27 cellular contexts compared by ENCODE assay signal in the genomic region with DNA sequence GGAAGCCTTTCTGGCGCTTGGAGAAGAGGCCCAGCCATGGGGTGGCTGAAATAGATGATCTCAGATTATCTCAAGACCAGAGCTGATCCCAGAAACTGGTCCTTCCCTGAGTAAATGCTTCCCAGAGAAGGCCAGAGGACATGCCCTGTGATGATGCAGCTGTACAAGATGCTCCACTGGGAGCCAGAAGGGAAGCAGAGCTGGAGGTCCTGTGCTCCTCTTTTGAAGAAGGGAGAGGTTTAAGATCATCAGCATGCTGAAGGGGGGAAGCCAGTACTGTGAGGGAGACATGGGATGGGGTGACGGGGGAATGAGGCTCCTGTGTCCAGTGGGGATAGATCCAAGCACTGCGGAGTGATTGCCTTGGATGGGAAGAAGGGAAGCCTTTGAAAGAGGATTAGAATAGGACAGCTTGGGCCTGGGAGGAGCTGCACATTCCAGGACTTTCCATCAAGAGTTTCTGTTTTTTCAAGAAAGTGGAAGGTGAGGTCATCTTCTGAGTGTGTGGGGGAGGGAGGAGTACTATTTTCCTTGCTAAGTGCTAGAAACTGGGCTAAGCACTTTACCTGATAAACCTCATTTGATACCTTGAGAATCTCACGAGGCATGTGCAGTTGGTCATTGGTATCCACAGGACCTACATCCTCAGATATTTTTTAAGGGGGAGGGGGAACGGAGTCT. TPM values are rescaled to one million over a fixed set of nuclear protein-coding genes. Genes with fewer than 3 reads are reported as not detected.
A peak's percentile ranks its signal among the peaks of the same experiment; 100 is the strongest.
DNase-seq lines count a peak whose midpoint lies in the region; TF ChIP-seq lines count a peak whose summit lies in the region.
"Had no signal": no experiment of that assay in that cellular context is flagged by ENCODE, and none has a peak within 500 bp of the region (broad histone marks: within the 10 kb centered on the region; RNA-seq: fewer than 3 reads in every experiment).

No MANE protein-coding gene starts in this region.

- no peaks in the 10 kb centered on the region for H3K79me2 ChIP-seq in mammary epithelial cell (ENCODE audit: insufficient read depth, low read length)

- no peaks in the 10 kb centered on the region for H3K27me3 ChIP-seq in right atrium auricular region
- H3K27me3 ChIP-seq in mammary epithelial cell (ENCODE audit: insufficient read depth, low read length), result no peaks in the 10 kb centered on the region
- H3K27me3 ChIP-seq in thyroid gland, result no peaks in the 10 kb centered on the region
- no peaks in the 10 kb centered on the region for H3K27me3 ChIP-seq in ascending aorta

- H3K4me3 ChIP-seq in right atrium auricular region, result no peak overlapping the region
- H3K4me3 ChIP-seq in mammary epithelial cell (replicated peaks in 1 of 3; ENCODE audit: insufficient read depth in 1 of 3, low read depth in 2 of 3, low read length in 3 of 3), result no peak overlapping the region
- H3K4me3 ChIP-seq in thyroid gland (replicated peaks in 1 of 3), result no peak overlapping the region
- no peak overlapping the region for H3K4me3 ChIP-seq in ascending aorta
- H3K4me3 ChIP-seq: BLaER1, esophagus squamous epithelium, GM23338, suprapubic skin had no signal

- H3K9ac ChIP-seq in mammary epithelial cell (ENCODE audit: insufficient read depth, low read length), result no peak overlapping the region
- H3K9ac ChIP-seq: BLaER1 had no signal

- dilution Hi-C loops in mammary epithelial cell (cut with HindIII; ENCODE audit: low sequenced_read_pairs), result no loop called here

- BruUV-seq in mammary epithelial cell (replicated peaks; lab: Mats Ljungman, UMichigan), result no TSS peak

- H2AFZ ChIP-seq in mammary epithelial cell (ENCODE audit: low read depth, low read length), result no peak overlapping the region
- H2AFZ ChIP-seq: GM23338 had no signal

- H3K4me1 ChIP-seq in right atrium auricular region (no peaks in the 10 kb centered on the region), mammary epithelial cell (ENCODE audit: insufficient read depth, low read length) (peaks cover 36% of the 10 kb centered on the region), thyroid gland (peaks cover 9 to 21% of the 10 kb centered on the region in 2 donors), ascending aorta (no peaks in the 10 kb centered on the region)
- H3K4me1 ChIP-seq: BLaER1 had no signal

- H3K27ac ChIP-seq in right atrium auricular region (no peak overlapping the region), mammary epithelial cell (ENCODE audit: insufficient read depth, low read depth, low read length) (no peak overlapping the region), thyroid gland (peak overlapping the region in 1 of 3 donors; percentile 59), ascending aorta (no peak overlapping the region)
- H3K27ac ChIP-seq: BLaER1, esophagus squamous epithelium, suprapubic skin had no signal

- peak in 1 of 2 donors; percentile 37 for TF ChIP-seq POLR2A in thyroid gland (IDR thresholded peaks at IDR 0.05)

- in situ Hi-C loops in mammary epithelial cell (cut with MboI; ENCODE audit: low sequenced_read_pairs in 2 of 2), result no loop called here

- H3K36me3 ChIP-seq in right atrium auricular region (no peaks in the 10 kb centered on the region), mammary epithelial cell (ENCODE audit: insufficient read depth, low read length) (no peaks in the 10 kb centered on the region), thyroid gland (no peaks in the 10 kb centered on the region), ascending aorta (no peaks in the 10 kb centered on the region)
- H3K36me3 ChIP-seq: BLaER1, esophagus squamous epithelium, neutrophil, suprapubic skin had no signal

- H4K20me1 ChIP-seq in mammary epithelial cell (ENCODE audit: insufficient read depth, low read length), result no peaks in the 10 kb centered on the region
- H4K20me1 ChIP-seq: BLaER1 had no signal

- CTCF ChIA-PET in mammary epithelial cell (lab: Charles Lee; ENCODE audit: low non-redundant PET), result no interaction called here

- DNase-seq in cardiac septum (ENCODE audit: low spot score) (peak; percentile 22), right atrium auricular region (ENCODE audit: low spot score) (no peak), mammary epithelial cell (peak; percentile 82), left kidney (ENCODE audit: low read depth, low spot score) (peak; percentile 26), thyroid gland (peak; percentile 46 to 52), ascending aorta (ENCODE audit: low spot score in 2 of 2) (no peak), RPMI8226 (no peak)
- DNase-seq in NK-92 treated with Interleukin-12 subunit alpha and Interleukin-12 subunit beta, amount 100 ng/mL, for 24 hours (lab: John Stamatoyannopoulos, UW), result no peak
- DNase-seq: activated CD4-positive, alpha-beta T cell treated with anti-CD3 and anti-CD28 coated beads, Interleukin-2, amount 50 U/mL, for 4 hours; activated CD8-positive, alpha-beta memory T cell treated with anti-CD3 and anti-CD28 coated beads, Interleukin-2, amount 50 U/mL, for 48 hours; activated naive CD4-positive, alpha-beta T cell; anterior cingulate cortex; effector memory CD4-positive, alpha-beta T cell; esophagus squamous epithelium; Karpas-422; NCI-H1092 treated with DMSO at 0.1 percent for 48 hours; NCI-H2029 treated with DMSO at 0.1 percent for 48 hours; NCI-H446 treated with DMSO at 0.1 percent for 48 hours; stimulated activated CD4-positive, alpha-beta T cell treated with anti-CD3 and anti-CD28 coated beads, Interleukin-15, amount 100 ng/mL, for 24 hours had no signal

- H3K9me3 ChIP-seq in right atrium auricular region, result no peaks in the 10 kb centered on the region
- no peaks in the 10 kb centered on the region for H3K9me3 ChIP-seq in mammary epithelial cell (replicated peaks; ENCODE audit: insufficient read depth, low read length)
- no peaks in the 10 kb centered on the region for H3K9me3 ChIP-seq in thyroid gland
- H3K9me3 ChIP-seq in ascending aorta, result no peaks in the 10 kb centered on the region
- H3K9me3 ChIP-seq: BLaER1, esophagus squamous epithelium, neutrophil, suprapubic skin had no signal

- no peak overlapping the region for H3K4me2 ChIP-seq in mammary epithelial cell (ENCODE audit: insufficient read depth, low read depth, low read length)
- H3K4me2 ChIP-seq: BLaER1, GM23338 had no signal

- no peak for TF ChIP-seq CTCF in right atrium auricular region (IDR thresholded peaks at IDR 0.05)
- TF ChIP-seq CTCF in mammary epithelial cell (conservative IDR thresholded peaks at IDR 0.05 in 1 of 2, IDR thresholded peaks at IDR 0.05 in 1 of 2; ENCODE audit: extremely low read depth in 1 of 2, insufficient read depth in 1 of 2, low read depth in 1 of 2, low read length in 2 of 2), result no peak
- TF ChIP-seq CTCF in thyroid gland (IDR thresholded peaks at IDR 0.05), result no peak
- no peak for TF ChIP-seq CTCF in ascending aorta (IDR thresholded peaks at IDR 0.05)

- WGBS in mammary epithelial cell (ENCODE audit: low coverage, missing lambda C conversion rate), result 82% methylated on average over 5 of the region's 5 CpGs
- 63 to 67% methylated on average over 5 of the region's 5 CpGs for WGBS in thyroid gland, 2 donors

- intact Hi-C loops in cardiac septum (cut with DNase I) (no loop called here), mammary epithelial cell (cut with micrococcal nuclease) (no loop called here), thyroid gland (cut with DNase I) (no loop called here), ascending aorta (cut with DNase I) (no loop called here)

RNA-seq across cellular contexts. Expression of a gene that starts 16.4 kb away (rescaled TPM):
- total RNA-seq in cardiac septum, result not detected
- total RNA-seq in right atrium auricular region, result 1 to 10 TPM; 1.2 to 1.8 TPM
- total RNA-seq in mammary epithelial cell, result 10 to 100 TPM; 43.5 to 45.3 TPM
- polyA plus RNA-seq in mammary epithelial cell, result 83.5 TPM
- 66.6 TPM for polyA minus RNA-seq in mammary epithelial cell
- total RNA-seq in thyroid gland, result 1 to 10 TPM in 3 of 4 donors, under 1 TPM in 1; 0.67 to 3.3 (median 1.1) TPM
- 2.3 TPM for total RNA-seq in ascending aorta
- total RNA-seq: cerebellum, glomerular endothelial cell, HT-29 had no signal

RNA-seq across cellular contexts. Expression of a gene that starts 20.1 kb away (rescaled TPM):
- total RNA-seq in cardiac septum (not detected), right atrium auricular region (not detected), mammary epithelial cell (under 1 TPM in 1 of 2 donors, not detected in 1; 0.47 TPM), thyroid gland (not detected), ascending aorta (not detected)
- polyA plus RNA-seq in mammary epithelial cell, result 0.01 TPM
- not detected for polyA minus RNA-seq in mammary epithelial cell
- total RNA-seq: A673, cerebellum, esophagus squamous epithelium, glomerular endothelial cell, suprapubic skin had no signal

Comparison
In these comparisons a context has a peak if more than half of its experiments do, and no peak if none do; other contexts are left out.
1. DNase-seq: peak in cardiac septum (single experiment), mammary epithelial cell (single experiment), left kidney (single experiment) and thyroid gland (2 of 2); none in right atrium auricular region (single experiment), ascending aorta (0 of 2), NK-92 treated with Interleukin-12 subunit alpha and Interleukin-12 subunit beta, amount 100 ng/mL, for 24 hours (single experiment) and RPMI8226 (single experiment).
2. RNA of a gene that starts 16.4 kb away (total RNA-seq): 43.5 to 45.3 TPM in mammary epithelial cell; 2.3 TPM in ascending aorta (single experiment), 1.2 to 1.8 TPM in right atrium auricular region, 0.67 to 3.3 TPM in thyroid gland and not detected in cardiac septum (single experiment); every median in the first group is over 10 times any median in the second.